ENCODE assay signal across 8 cellular contexts in the genomic region with DNA sequence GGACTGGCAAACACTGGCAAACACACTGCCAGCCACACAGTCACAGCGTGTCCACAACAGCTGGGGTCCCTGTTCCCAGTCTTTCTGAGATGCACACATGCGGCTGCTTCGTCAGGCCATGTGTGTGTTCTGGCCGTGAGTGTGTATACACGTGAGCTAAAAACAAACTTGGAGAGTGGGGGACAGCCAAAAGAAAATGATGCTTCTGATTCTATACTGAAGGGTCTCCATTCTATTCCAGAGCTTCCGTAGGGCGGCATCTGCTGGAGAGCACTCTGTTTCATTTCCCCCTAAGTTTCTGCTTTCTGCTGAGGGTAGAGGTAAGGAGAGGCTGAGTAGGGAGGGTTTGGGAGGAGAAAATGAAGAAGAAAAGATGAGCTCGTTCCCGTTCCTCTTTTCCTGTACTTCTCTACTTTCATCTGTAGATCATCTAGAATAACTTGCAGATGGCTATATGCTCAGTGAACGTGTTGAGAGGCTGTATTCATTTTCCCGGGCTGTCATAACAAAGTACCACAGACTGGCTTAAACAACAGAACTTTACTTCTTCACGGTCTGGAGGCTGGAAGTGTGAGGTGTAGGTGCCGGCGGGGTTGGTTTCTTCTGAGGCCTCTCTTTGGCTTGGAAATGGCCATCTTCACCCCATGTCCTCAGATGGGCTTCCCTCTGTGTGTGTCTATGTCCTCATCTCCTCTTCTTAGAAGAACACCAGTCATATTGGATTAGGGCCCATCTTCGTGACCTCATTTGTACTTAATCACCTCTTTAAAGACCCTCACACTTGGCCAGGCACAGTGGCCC.
DNase-seq lines count a peak whose midpoint lies in the region; ATAC-seq and TF ChIP-seq lines count a peak whose summit lies in the region.
"Had no signal": no experiment of that assay in that cellular context is flagged by ENCODE, and none has a peak within 500 bp of the region (broad histone marks: within the 10 kb centered on the region; RNA-seq: fewer than 3 reads in every experiment).

No MANE protein-coding gene starts in this region.

- no peaks in the 10 kb centered on the region for H3K36me3 ChIP-seq in Peyer's patch
- no peaks in the 10 kb centered on the region for H3K36me3 ChIP-seq in gastroesophageal sphincter
- H3K36me3 ChIP-seq in smooth muscle cell (ENCODE audit: low read depth) = no peaks in the 10 kb centered on the region
- no peaks in the 10 kb centered on the region for H3K36me3 ChIP-seq in aorta (ENCODE audit: control insufficient read depth in 1 of 2, insufficient read depth in 2 of 2, low read length in 1 of 2)

- WGBS in gastroesophageal sphincter (ENCODE audit: low coverage in 1 of 2), 2 donors = 81 to 82% methylated on average over 7 to 13 of the region's 15 CpGs
- 90% methylated on average over 15 of the region's 15 CpGs for WGBS in smooth muscle cell (ENCODE audit: low lambda C conversion rate)
- WGBS in aorta, 2 donors = 94 to 95% methylated on average over 15 of the region's 15 CpGs

- DNase-seq in HL-60 (ENCODE audit: low read depth in 1 of 2, low spot score in 1 of 2) = peak in 1 of 2 experiments; percentile 74
- DNase-seq in Peyer's patch = no peak
- DNase-seq in smooth muscle cell (lab: John Stamatoyannopoulos, UW; ENCODE audit: unreplicated experiment) = no peak
- no peak for DNase-seq in NCI-H82 treated with DMSO at 0.1 percent for 48 hours (lab: John Stamatoyannopoulos, UW; ENCODE audit: unreplicated experiment)
- no peak for DNase-seq in aorta
- no peak for DNase-seq in COR-L47 (lab: John Stamatoyannopoulos, UW)
- DNase-seq: activated CD4-positive, alpha-beta T cell treated with anti-CD3 and anti-CD28 coated beads for 1 hour had no signal

- ATAC-seq in gastroesophageal sphincter = no peak
- no peak for ATAC-seq in aorta (ENCODE audit: low FRiP score)

- no peak for TF ChIP-seq EP300 in gastroesophageal sphincter (IDR thresholded peaks at IDR 0.05)

- peaks cover 51% of the 10 kb centered on the region for H3F3A ChIP-seq in smooth muscle cell (ENCODE audit: low read depth)

- H3K79me2 ChIP-seq in smooth muscle cell (ENCODE audit: low read depth) = no peaks in the 10 kb centered on the region

- H3K4me1 ChIP-seq in Peyer's patch (peaks cover 26 to 88% (median 41%) of the 10 kb centered on the region in 4 donors), gastroesophageal sphincter (peaks cover 16 to 65% (median 34%) of the 10 kb centered on the region in 3 donors), smooth muscle cell (ENCODE audit: low read depth) (peaks cover 27% of the 10 kb centered on the region), aorta (ENCODE audit: control insufficient read depth in 1 of 2, insufficient read depth in 2 of 2, low read length in 2 of 2) (peaks cover 6% of the 10 kb centered on the region in 2 donors)

- H4K20me1 ChIP-seq in smooth muscle cell (ENCODE audit: low read depth) = no peaks in the 10 kb centered on the region

- H3K9ac ChIP-seq in smooth muscle cell (ENCODE audit: low read depth) = no peak overlapping the region

- no peak overlapping the region for H2AFZ ChIP-seq in smooth muscle cell (ENCODE audit: low read depth)

- H3K27ac ChIP-seq in HL-60 (replicated peaks) = peak overlapping the region; percentile 99
- H3K27ac ChIP-seq in Peyer's patch = peak overlapping the region; percentile 70 to 96 (median 86)
- peak overlapping the region in 3 of 4 donors; percentile 91 to 97 (median 95) for H3K27ac ChIP-seq in gastroesophageal sphincter
- peak overlapping the region; percentile 99 for H3K27ac ChIP-seq in smooth muscle cell (ENCODE audit: low read depth)
- H3K27ac ChIP-seq in aorta (ENCODE audit: low read depth in 1 of 2, low read length in 2 of 2) = no peak overlapping the region

- TF ChIP-seq CTCF in HL-60 (IDR thresholded peaks at IDR 0.05; ENCODE audit: insufficient read depth, low read length) = no peak
- no peak for TF ChIP-seq CTCF in Peyer's patch (IDR thresholded peaks at IDR 0.05)
- no peak for TF ChIP-seq CTCF in gastroesophageal sphincter (IDR thresholded peaks at IDR 0.05)
- no peak for TF ChIP-seq CTCF in smooth muscle cell (IDR thresholded peaks at IDR 0.05; ENCODE audit: borderline replicate concordance, insufficient read depth, poor library complexity, severe bottlenecking)

- H3K4me2 ChIP-seq in smooth muscle cell = no peak overlapping the region

- H3K4me3 ChIP-seq in HL-60 (replicated peaks; ENCODE audit: insufficient read depth, low read length) = no peak overlapping the region
- H3K4me3 ChIP-seq in Peyer's patch = no peak overlapping the region
- H3K4me3 ChIP-seq in gastroesophageal sphincter = no peak overlapping the region
- no peak overlapping the region for H3K4me3 ChIP-seq in smooth muscle cell
- no peak overlapping the region for H3K4me3 ChIP-seq in aorta (ENCODE audit: low read length in 2 of 2)

- H3K9me3 ChIP-seq in Peyer's patch (no peaks in the 10 kb centered on the region), gastroesophageal sphincter (no peaks in the 10 kb centered on the region), smooth muscle cell (replicated peaks; ENCODE audit: low read depth) (no peaks in the 10 kb centered on the region), aorta (ENCODE audit: control insufficient read depth, low read length) (no peaks in the 10 kb centered on the region)

- TF ChIP-seq POLR2A in Peyer's patch (IDR thresholded peaks at IDR 0.05) (no peak), gastroesophageal sphincter (IDR thresholded peaks at IDR 0.05) (no peak)

- no peaks in the 10 kb centered on the region for H3K27me3 ChIP-seq in HL-60 (ENCODE audit: insufficient read depth, poor library complexity, severe bottlenecking)
- no peaks in the 10 kb centered on the region for H3K27me3 ChIP-seq in Peyer's patch
- H3K27me3 ChIP-seq in gastroesophageal sphincter = no peaks in the 10 kb centered on the region
- H3K27me3 ChIP-seq in smooth muscle cell (ENCODE audit: low read depth) = no peaks in the 10 kb centered on the region
- H3K27me3 ChIP-seq in aorta (ENCODE audit: control insufficient read depth in 1 of 2, insufficient read depth in 2 of 2, low read length in 1 of 2) = no peaks in the 10 kb centered on the region

- intact Hi-C loops in aorta (cut with DNase I) = no loop called here

Comparison
In these comparisons a context has a peak if more than half of its experiments do, and no peak if none do; other contexts are left out.
1. H3K27ac ChIP-seq: peak in HL-60 (single experiment), Peyer's patch (4 of 4), gastroesophageal sphincter (3 of 4) and smooth muscle cell (single experiment); none in aorta (0 of 2).